Comparison of ENCODE assay signal across 11 cellular contexts in the genomic region with DNA sequence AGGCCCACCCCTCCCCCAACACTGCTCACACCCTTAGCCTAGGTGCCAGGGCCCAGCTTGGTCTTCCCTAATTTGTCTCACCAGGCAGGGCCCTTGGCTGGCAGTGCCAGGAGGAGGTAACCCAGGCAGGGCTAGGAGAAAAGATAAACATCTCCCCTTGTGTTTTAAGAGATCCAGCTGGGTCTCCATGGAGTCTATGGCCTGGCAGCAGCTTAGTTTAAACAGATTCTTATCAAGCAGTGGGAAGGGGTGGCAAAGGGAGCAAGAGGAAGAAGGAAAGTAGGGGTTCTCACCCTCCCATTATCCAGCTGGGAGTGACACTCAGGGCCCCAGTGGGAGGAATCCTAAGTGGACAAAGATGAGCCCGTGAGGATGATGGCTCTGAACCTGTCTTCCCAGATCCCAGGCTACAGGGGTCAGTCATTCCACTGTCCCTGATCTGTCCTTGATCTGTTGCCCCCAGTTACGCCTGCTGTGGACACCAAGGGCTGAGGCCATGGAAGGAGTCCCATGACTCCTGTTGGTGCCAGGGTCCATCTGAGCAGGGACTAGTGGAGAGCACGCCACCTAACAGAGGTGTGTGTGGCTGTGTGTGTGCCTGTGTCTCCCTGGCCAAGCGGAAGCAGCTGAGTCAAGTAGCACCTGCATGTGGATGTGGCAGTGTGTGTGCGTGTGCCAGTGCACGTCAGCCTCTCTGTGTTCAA. TPM values are rescaled to one million over a fixed set of nuclear protein-coding genes. Genes with fewer than 3 reads are reported as not detected.
A peak's percentile ranks its signal among the peaks of the same experiment; 100 is the strongest.
DNase-seq lines count a peak whose midpoint lies in the region; TF ChIP-seq lines count a peak whose summit lies in the region.
"Had no signal": no experiment of that assay in that cellular context is flagged by ENCODE, and none has a peak within 500 bp of the region (broad histone marks: within the 10 kb centered on the region; RNA-seq: fewer than 3 reads in every experiment).

No MANE protein-coding gene starts in this region.

- H3K36me3 ChIP-seq in HUES64 (ENCODE audit: insufficient read depth, low read length), result no peaks in the 10 kb centered on the region
- no peaks in the 10 kb centered on the region for H3K36me3 ChIP-seq in mesodermal cell (ENCODE audit: control insufficient read depth, insufficient read depth, low read length)

- H3K27ac ChIP-seq in C4-2B (peak overlapping the region; percentile 52), HUES64 (ENCODE audit: low read depth, low read length) (peak overlapping the region; percentile 57; the same call in 1 of the 2 replicates), mesodermal cell (ENCODE audit: low read depth, low read length, severe bottlenecking) (peak overlapping the region; percentile 72)

- H3K27me3 ChIP-seq in HUES64 (ENCODE audit: insufficient read depth, low read length), result no peaks in the 10 kb centered on the region

- H3K4me3 ChIP-seq in HUES64 (ENCODE audit: low read length), result no peak overlapping the region
- H3K4me3 ChIP-seq in mesodermal cell (ENCODE audit: extremely low read depth, insufficient read depth, low read length, poor library complexity, severe bottlenecking), result no peak overlapping the region
- H3K4me3 ChIP-seq: mucosa of descending colon had no signal

- H3K9ac ChIP-seq in HUES64 (ENCODE audit: low read depth, low read length), result peak overlapping the region; percentile 16; the same call in 1 of the 2 replicates

- DNase-seq in RPMI8226 (peak; percentile 25), SKM-1 (lab: John Stamatoyannopoulos, UW; ENCODE audit: unreplicated experiment) (no peak), kidney glomerular epithelial cell (lab: John Stamatoyannopoulos, UW) (no peak), MV-4-11 (lab: John Stamatoyannopoulos, UW) (no peak)
- no peak for DNase-seq in effector CD8-positive, alpha-beta T cell (lab: John Stamatoyannopoulos, UW)
- DNase-seq: mucosa of descending colon, NCI-H446 had no signal

- no peak for TF ChIP-seq CTCF in C4-2B (conservative IDR thresholded peaks at IDR 0.05)

- WGBS in HUES64, result 89% methylated on average over 6 of the region's 6 CpGs
- 94 to 95% methylated on average over 5 to 6 of the region's 6 CpGs for WGBS in mesodermal cell (ENCODE audit: insufficient coverage in 2 of 2), 2 experiments

- H3K4me1 ChIP-seq in HUES64 (ENCODE audit: insufficient read depth, low read length) (peaks cover 11% of the 10 kb centered on the region), mesodermal cell (ENCODE audit: control insufficient read depth, insufficient read depth, low read length, poor library complexity, severe bottlenecking) (peaks cover 31% of the 10 kb centered on the region)

- no peaks in the 10 kb centered on the region for H3K9me3 ChIP-seq in HUES64 (ENCODE audit: insufficient read depth, low read depth, low read length)
- H3K9me3 ChIP-seq in mesodermal cell (ENCODE audit: control insufficient read depth, low read length), result peaks cover 4% of the 10 kb centered on the region
- H3K9me3 ChIP-seq: mucosa of descending colon had no signal

RNA-seq across cellular contexts. Expression of a gene that starts 47.4 kb away (rescaled TPM):
- polyA plus RNA-seq in HUES64 (2013, experiment 1 of 2), result 2.9 TPM
- 4.7 TPM for polyA plus RNA-seq in HUES64 (2013, experiment 2 of 2)
- polyA plus RNA-seq in mesodermal cell (2013, experiment 1 of 2), result 1.0 TPM
- 0.91 TPM for polyA plus RNA-seq in mesodermal cell (2013, experiment 2 of 2)

RNA-seq across cellular contexts. Expression of a gene that starts 51.6 kb away (rescaled TPM):
- polyA plus RNA-seq in HUES64 (2013, experiment 1 of 2), result 30.7 TPM
- polyA plus RNA-seq in HUES64 (2013, experiment 2 of 2), result 37.2 TPM
- polyA plus RNA-seq in mesodermal cell (2013, experiment 1 of 2), result 38.7 TPM
- polyA plus RNA-seq in mesodermal cell (2013, experiment 2 of 2), result 35.7 TPM
- polyA plus RNA-seq: IgD-negative memory B cell had no signal
